1 cellular context compared by ENCODE assay signal in the genomic region with DNA sequence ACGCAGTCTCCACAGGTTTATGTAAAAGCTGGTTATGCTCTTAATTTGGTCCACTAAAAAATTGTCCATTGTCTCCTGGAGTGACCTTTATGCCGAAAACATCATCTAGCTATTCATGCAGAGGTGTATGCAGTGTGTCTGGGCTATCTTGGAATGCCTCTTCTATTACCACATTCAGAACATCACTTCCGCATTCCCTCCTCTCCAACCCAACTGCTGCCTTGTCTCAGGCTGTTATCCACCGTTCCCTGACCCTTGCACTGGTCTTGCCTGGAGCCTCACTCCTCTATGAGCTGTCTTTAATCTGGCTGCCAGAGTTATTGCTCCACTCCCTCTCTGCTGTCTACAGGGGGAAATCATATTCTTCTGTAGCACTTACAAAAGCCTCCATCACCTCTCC.
TF ChIP-seq lines count a peak whose summit lies in the region.

No MANE protein-coding gene starts in this region.

TF ChIP-seq in K562, 482 proteins besides CTCF, POLR2A, EP300 and RAD21:
- peak; percentile 24; the same call in 1 of the 2 replicates for TF ChIP-seq TEAD4 (IDR thresholded peaks at IDR 0.05; ENCODE audit: low read length)
- no peak for TF ChIP-seq TEAD4 (CRISPR knock-in tag; IDR thresholded peaks at IDR 0.05; ENCODE audit: borderline replicate concordance)
- TF ChIP-seq SPI1 (IDR thresholded peaks at IDR 0.05; ENCODE audit: borderline replicate concordance, low read depth, low read length): peak; percentile 68; the same call in 1 of the 2 replicates
- TF ChIP-seq BACH1 (tag; IDR thresholded peaks at IDR 0.05): no peak
